Comparison of ENCODE assay signal across 20 cellular contexts in the genomic region with DNA sequence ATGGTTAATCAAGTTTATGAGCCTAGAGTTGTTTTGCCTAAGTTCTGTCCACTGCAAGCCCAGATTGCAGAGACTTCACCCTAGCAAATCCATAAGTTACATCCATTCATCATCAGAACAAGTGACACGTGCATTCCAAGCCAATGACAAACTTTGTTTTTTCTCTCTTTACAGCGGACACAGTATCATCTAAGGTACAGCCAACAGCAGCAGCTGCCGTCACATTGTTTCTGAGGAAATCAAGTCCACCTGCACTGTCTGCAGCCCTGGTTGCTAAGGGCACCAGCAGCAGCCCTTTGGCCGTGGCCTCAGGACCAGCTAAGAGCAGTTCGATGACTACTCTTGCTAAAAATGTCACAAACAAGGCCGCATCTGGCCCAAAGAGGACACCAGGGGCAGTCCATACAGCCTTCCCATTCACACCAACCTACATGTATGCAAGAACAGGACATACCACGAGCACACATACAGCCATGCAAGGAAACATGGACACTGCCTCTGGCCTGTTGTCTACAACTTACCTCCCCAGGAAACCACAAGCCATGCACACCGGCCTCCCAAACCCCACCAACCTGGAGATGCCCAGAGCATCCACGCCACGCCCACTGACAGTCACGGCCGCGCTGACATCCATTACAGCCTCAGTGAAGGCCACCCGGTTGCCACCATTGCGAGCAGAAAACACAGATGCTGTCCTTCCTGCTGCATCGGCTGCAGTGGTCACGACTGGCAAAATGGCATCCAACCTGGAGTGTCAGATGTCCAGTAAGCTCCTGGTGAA.
"Had no signal": no experiment of that assay in that cellular context is flagged by ENCODE, and none has a peak within 500 bp of the region (broad histone marks: within the 10 kb centered on the region; RNA-seq: fewer than 3 reads in every experiment).

No MANE protein-coding gene starts in this region.

- H3K36me3 ChIP-seq: colonic mucosa, heart right ventricle, thoracic aorta, upper lobe of left lung had no signal

- H3K4me3 ChIP-seq: colonic mucosa, heart right ventricle, thoracic aorta, upper lobe of left lung had no signal

- FAIRE-seq: bronchial epithelial cell had no signal

- H3K4me1 ChIP-seq: colonic mucosa, upper lobe of left lung had no signal

- H3K9me3 ChIP-seq: colonic mucosa, heart right ventricle, thoracic aorta, upper lobe of left lung had no signal

- ATAC-seq: activated CD4-positive, CD25-positive, alpha-beta regulatory T cell treated with anti-CD3 and anti-CD28 coated beads, Interleukin-2, amount 50 U/mL, for 24 hours; activated T-cell treated with anti-CD3 and anti-CD28 coated beads, Interleukin-2, amount 50 U/mL, for 72 hours; heart right ventricle; left colon had no signal

- H3K27me3 ChIP-seq: colonic mucosa, heart right ventricle, upper lobe of left lung had no signal

- DNase-seq: activated CD4-positive, alpha-beta memory T cell treated with anti-CD3 and anti-CD28 coated beads, Interleukin-2, amount 10 ng/mL, durations not matched to agents 7 days and 5 days; activated CD4-positive, alpha-beta T cell treated with anti-CD3 and anti-CD28 coated beads, Interleukin-2, amount 10 ng/mL, durations not matched to agents 24 days and 14 days; activated effector memory CD4-positive, alpha-beta T cell treated with Interleukin-2 at 50 U/mL for 16 hours; activated naive CD4-positive, alpha-beta T cell treated with anti-CD3 and anti-CD28 coated beads for 36 hours; activated naive CD8-positive, alpha-beta T cell treated with anti-CD3 and anti-CD28 coated beads, Interleukin-2, amount 10 ng/mL, durations not matched to agents 7 days and 5 days; activated T-cell treated with anti-CD3 and anti-CD28 coated beads, Interleukin-2, amount 50 U/mL, for 72 hours; amniotic stem cell; colonic mucosa; heart right ventricle; islet precursor cell; left colon; nephron progenitor cell; retina; stimulated activated CD4-positive, alpha-beta T cell treated with anti-CD3 and anti-CD28 coated beads, Interleukin-4, amount 100 ng/mL, for 24 hours; stimulated activated naive CD4-positive, alpha-beta T cell treated with Interleukin-2 at 50 U/mL for 16 hours had no signal

- H3K27ac ChIP-seq: colonic mucosa, heart right ventricle, thoracic aorta, upper lobe of left lung, VCaP had no signal
